ENCODE assay signal across 10 cellular contexts in the genomic region with DNA sequence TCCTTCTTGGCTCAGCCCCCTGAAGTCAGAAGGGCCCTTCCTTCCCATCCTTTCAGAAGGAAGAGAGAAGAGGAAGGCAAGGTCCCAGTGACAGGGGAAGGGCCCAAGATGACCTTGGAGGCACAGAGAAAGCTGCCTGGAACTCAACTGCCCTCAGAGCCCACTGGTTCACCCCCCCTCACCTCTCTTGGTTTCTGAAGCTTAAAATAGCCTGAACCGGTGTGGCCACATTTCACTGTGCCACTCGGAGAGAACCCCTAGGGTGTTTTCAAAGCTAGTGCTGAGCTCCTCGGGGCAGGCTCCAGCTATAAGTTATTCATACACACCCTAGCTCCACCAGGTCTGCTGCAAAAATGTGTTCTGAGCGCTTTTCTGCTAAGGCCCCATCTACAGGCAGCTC.
DNase-seq lines count a peak whose midpoint lies in the region; ATAC-seq and TF ChIP-seq lines count a peak whose summit lies in the region.
"Had no signal": no experiment of that assay in that cellular context is flagged by ENCODE, and none has a peak within 500 bp of the region (broad histone marks: within the 10 kb centered on the region; RNA-seq: fewer than 3 reads in every experiment).

No MANE protein-coding gene starts in this region.

- peaks cover 0 to 21% of the 10 kb centered on the region in 2 donors for H3K4me1 ChIP-seq in right atrium auricular region

- intact Hi-C loops in Right ventricle myocardium superior (cut with DNase I) = no loop called here

- no peaks in the 10 kb centered on the region for H3K27me3 ChIP-seq in right atrium auricular region

- no peak overlapping the region for H3K4me3 Mint-ChIP-seq in HFFc6

- H3K9me3 Mint-ChIP-seq in HFFc6 = no peaks in the 10 kb centered on the region

- peak overlapping the region; percentile 20 for H3K9ac ChIP-seq in SK-N-MC (ENCODE audit: insufficient read length)

- TF ChIP-seq CTCF in right atrium auricular region (IDR thresholded peaks at IDR 0.05) = no peak
- TF ChIP-seq CTCF in HFFc6 (IDR thresholded peaks at IDR 0.05) = no peak

- H3K27me3 Mint-ChIP-seq in HFFc6 (ENCODE audit: insufficient read depth) = peaks cover 13% of the 10 kb centered on the region

- no peaks in the 10 kb centered on the region for H3K36me3 Mint-ChIP-seq in HFFc6 (ENCODE audit: low read depth)

- H3K4me3 ChIP-seq in right atrium auricular region (no peak overlapping the region), SK-N-MC (peak overlapping the region; percentile 28; the same call in 1 of the 2 replicates)
- H3K4me3 ChIP-seq: skin epidermis had no signal

- no peak overlapping the region for H3K27ac Mint-ChIP-seq in HFFc6

- DNase-seq in Right ventricle myocardium superior = no peak
- DNase-seq in right atrium auricular region (ENCODE audit: low spot score) = no peak
- DNase-seq in SK-N-MC (ENCODE audit: low read depth, low spot score) = no peak
- DNase-seq in D341Med (ENCODE audit: low spot score) = no peak
- DNase-seq in HFFc6 = no peak
- no peak for DNase-seq in activated CD8-positive, alpha-beta memory T cell treated with anti-CD3 and anti-CD28 coated beads, Interleukin-2, amount 50 U/mL, for 4 hours
- DNase-seq in activated CD4-positive, alpha-beta T cell treated with anti-CD3 and anti-CD28 coated beads, Interleukin-2, amount 50 U/mL, for 1 hour = no peak
- DNase-seq: IMR-90 had no signal

- H3K4me1 Mint-ChIP-seq in HFFc6 (ENCODE audit: low read depth) = no peaks in the 10 kb centered on the region

- H3K9me3 ChIP-seq in right atrium auricular region = no peaks in the 10 kb centered on the region
- no peaks in the 10 kb centered on the region for H3K9me3 ChIP-seq in SK-N-MC (ENCODE audit: low read depth, low read length)

- ATAC-seq in Right ventricle myocardium superior (ENCODE audit: poor library complexity) (peak; percentile 66), HG02981 (IDR thresholded peaks at IDR 0.05; ENCODE audit: unreplicated experiment) (peak; percentile 88)

- H3K27ac ChIP-seq in right atrium auricular region (peak overlapping the region in 1 of 2 donors; percentile 59), SK-N-MC (peak overlapping the region; percentile 100)

- H3K36me3 ChIP-seq in right atrium auricular region = no peaks in the 10 kb centered on the region
- no peaks in the 10 kb centered on the region; the same call in 1 of the 2 replicates for H3K36me3 ChIP-seq in SK-N-MC (ENCODE audit: insufficient read depth, low read length)
